Comparison of ENCODE assay signal across 15 cellular contexts in the genomic region with DNA sequence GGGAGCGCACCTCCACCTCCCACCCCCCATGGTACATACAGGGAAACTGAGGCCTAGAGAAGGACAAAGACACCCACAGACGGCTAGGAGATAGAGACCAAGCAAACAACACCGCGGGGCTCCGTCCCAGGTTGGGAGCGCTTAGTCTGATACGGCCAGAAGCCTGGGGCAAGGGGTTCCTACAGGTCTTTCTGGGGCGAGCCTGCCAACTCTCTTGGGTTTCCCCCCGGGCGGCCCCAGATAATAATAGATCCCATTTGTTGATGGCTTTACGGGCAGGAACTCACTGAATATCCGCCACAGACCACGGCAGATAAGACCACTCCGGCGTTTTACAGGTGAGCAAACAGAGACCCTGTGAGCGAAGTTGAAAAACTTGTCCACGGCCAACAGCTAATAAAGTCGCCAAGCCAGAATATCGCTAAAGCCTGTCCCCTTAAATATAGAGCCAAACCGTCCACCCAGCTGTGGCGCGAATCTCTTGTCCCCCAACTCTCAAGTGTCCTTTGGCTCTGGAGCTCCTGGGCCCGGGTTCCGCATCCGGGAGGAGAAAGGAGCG. TPM values are rescaled to one million over a fixed set of nuclear protein-coding genes. Genes with fewer than 3 reads are reported as not detected.
A peak's percentile ranks its signal among the peaks of the same experiment; 100 is the strongest.
DNase-seq lines count a peak whose midpoint lies in the region; ATAC-seq and TF ChIP-seq lines count a peak whose summit lies in the region.
"Had no signal": no experiment of that assay in that cellular context is flagged by ENCODE, and none has a peak within 500 bp of the region (broad histone marks: within the 10 kb centered on the region; RNA-seq: fewer than 3 reads in every experiment).

No MANE protein-coding gene starts in this region.

- TF ChIP-seq CTCF in GM10248 (IDR thresholded peaks at IDR 0.05; ENCODE audit: control extremely low read depth, extremely low read depth, low read depth, missing control alignments) (no peak), WERI-Rb-1 (IDR thresholded peaks at IDR 0.05; ENCODE audit: low read depth, low read length) (no peak), hepatocyte (IDR thresholded peaks at IDR 0.05; ENCODE audit: poor library complexity) (no peak), progenitor cell of endocrine pancreas (IDR thresholded peaks at IDR 0.05; ENCODE audit: unreplicated experiment) (no peak), GM10266 (IDR thresholded peaks at IDR 0.05; ENCODE audit: control insufficient read depth, insufficient read depth, low read depth, missing control alignments) (no peak)

- no peaks in the 10 kb centered on the region for H3K79me2 ChIP-seq in hepatocyte

- H3K4me3 ChIP-seq in WERI-Rb-1 (ENCODE audit: low read depth, low read length), result peak overlapping the region; percentile 41
- H3K4me3 ChIP-seq in hepatocyte, result no peak overlapping the region
- H3K4me3 ChIP-seq: SK-N-MC had no signal

- H3K9me3 ChIP-seq in WERI-Rb-1 (ENCODE audit: severe bottlenecking) (no peaks in the 10 kb centered on the region), hepatocyte (ENCODE audit: low read depth) (no peaks in the 10 kb centered on the region)
- H3K9me3 ChIP-seq: ascending aorta, right atrium auricular region had no signal

- no peaks in the 10 kb centered on the region for H4K20me1 ChIP-seq in hepatocyte (ENCODE audit: insufficient read depth, poor library complexity, severe bottlenecking)

- no peak for ATAC-seq in HG03097 (IDR thresholded peaks at IDR 0.05; ENCODE audit: low FRiP score, unreplicated experiment)

- H3K4me3 Mint-ChIP-seq in progenitor cell of endocrine pancreas (ENCODE audit: low read depth), result peak overlapping the region; percentile 59

- peaks cover 13% of the 10 kb centered on the region for H3K4me1 ChIP-seq in hepatocyte (ENCODE audit: insufficient read depth)

- H3K27me3 Mint-ChIP-seq in progenitor cell of endocrine pancreas, result peaks cover 84% of the 10 kb centered on the region

- H3K27ac ChIP-seq in WERI-Rb-1, result no peak overlapping the region
- no peak overlapping the region for H3K27ac ChIP-seq in hepatocyte
- H3K27ac ChIP-seq: KMS-11, SK-N-MC had no signal

- no peak overlapping the region for H2AFZ ChIP-seq in hepatocyte

- H3K27me3 ChIP-seq in WERI-Rb-1 (ENCODE audit: insufficient read depth, low read depth, severe bottlenecking) (peaks cover 35% of the 10 kb centered on the region), hepatocyte (peaks cover 84% of the 10 kb centered on the region)
- H3K27me3 ChIP-seq: ascending aorta, right atrium auricular region had no signal

- CTCF ChIA-PET in GM10248 (lab: Yijun Ruan, JAX), result interaction anchor here (0.9 to 9.3 kb wide), 10 partner anchors 46 to 1029 kb away, joined by 3 to 255 read pairs (median 8); no protein-coding TSS in a partner anchor

- peak overlapping the region; percentile 77 for H3K4me2 ChIP-seq in hepatocyte
- H3K4me2 ChIP-seq: KMS-11 had no signal

- peaks cover 22% of the 10 kb centered on the region for H3K4me1 Mint-ChIP-seq in progenitor cell of endocrine pancreas (ENCODE audit: low read depth)

- POLR2A ChIA-PET in GM10248 (lab: Yijun Ruan, JAX), result no interaction called here

- no peaks in the 10 kb centered on the region for H3K9me3 Mint-ChIP-seq in progenitor cell of endocrine pancreas (ENCODE audit: low read depth)

- no peaks in the 10 kb centered on the region for H3K36me3 Mint-ChIP-seq in progenitor cell of endocrine pancreas (ENCODE audit: insufficient read depth)

- no peak overlapping the region for H3K27ac Mint-ChIP-seq in progenitor cell of endocrine pancreas

- DNase-seq in GM10248 (ENCODE audit: extremely low spot score), result peak; percentile 34
- DNase-seq in WERI-Rb-1, result no peak
- DNase-seq in hepatocyte (ENCODE audit: low spot score), result no peak
- no peak for DNase-seq in progenitor cell of endocrine pancreas (ENCODE audit: low spot score, unreplicated experiment)
- DNase-seq in NCI-H774 (lab: John Stamatoyannopoulos, UW), result no peak
- no peak for DNase-seq in activated effector memory CD4-positive, alpha-beta T cell treated with anti-CD3 and anti-CD28 coated beads, Interleukin-2, amount 50 U/mL, for 16 hours
- DNase-seq in GM10266 (ENCODE audit: extremely low spot score), result no peak
- DNase-seq: C1 segment of cervical spinal cord, head of caudate nucleus, NCI-H2081 had no signal

- H3K9me2 ChIP-seq in hepatocyte (replicated peaks; ENCODE audit: insufficient read depth), result no peaks in the 10 kb centered on the region

- WGBS in hepatocyte (ENCODE audit: low lambda C conversion rate, missing lambda C conversion rate), result 12% methylated on average over 26 of the region's 26 CpGs

- no peaks in the 10 kb centered on the region for H3K36me3 ChIP-seq in WERI-Rb-1
- no peaks in the 10 kb centered on the region for H3K36me3 ChIP-seq in hepatocyte (replicated peaks; ENCODE audit: insufficient read depth, low read depth)
- H3K36me3 ChIP-seq: ascending aorta, right atrium auricular region had no signal

RNA-seq across cellular contexts. Expression of gene EBF1, which starts 5.1 kb away (rescaled TPM):
- 6.5 and 12.1 TPM in 2 replicates for total RNA-seq in hepatocyte
- polyA plus RNA-seq in hepatocyte, result 7.8 and 9.4 TPM in 2 replicates
- 0.38 and 0.67 TPM in 2 replicates for total RNA-seq in progenitor cell of endocrine pancreas
